1 cellular context compared by ENCODE assay signal in genomic region chr9:62693019-62693418, GRCh38.
DNase-seq lines count a peak whose midpoint lies in the region; ATAC-seq, FAIRE-seq and TF ChIP-seq lines count a peak whose summit lies in the region.
"Not testable (repeated sequence)": the region's sequence is repeated elsewhere in the genome, so short reads cannot be mapped to it uniquely, and the experiment has no call there.

No MANE protein-coding gene starts in this region.

- H3K27ac ChIP-seq in pancreas = not testable (repeated sequence)

- not testable (repeated sequence) for TF ChIP-seq CTCF in pancreas (IDR thresholded peaks at IDR 0.05)

- H3K9me3 ChIP-seq in pancreas = not testable (repeated sequence)

- FAIRE-seq in pancreas (lab: Jason Lieb, UNC) = not testable (repeated sequence)

- peak; percentile 90 to 96 (median 92) for ATAC-seq in pancreas

- not testable (repeated sequence) for H3K4me3 ChIP-seq in pancreas

- intact Hi-C loops in pancreas (cut with DNase I) = not testable (repeated sequence)

- H3K4me1 ChIP-seq in pancreas = not testable (repeated sequence)

- not testable (repeated sequence) for H3K27me3 ChIP-seq in pancreas

- DNase-seq in pancreas = not testable (repeated sequence)

- not testable (repeated sequence) for H3K36me3 ChIP-seq in pancreas
